ENCODE assay signal across 24 cellular contexts in genomic region chr19:2077833-2078619, GRCh38. TPM values are rescaled to one million over a fixed set of nuclear protein-coding genes. Genes with fewer than 3 reads are reported as not detected.
DNase-seq lines count a peak whose midpoint lies in the region; ATAC-seq, FAIRE-seq and TF ChIP-seq lines count a peak whose summit lies in the region.
"Had no signal": no experiment of that assay in that cellular context is flagged by ENCODE, and none has a peak within 500 bp of the region (broad histone marks: within the 10 kb centered on the region; RNA-seq: fewer than 3 reads in every experiment).

No MANE protein-coding gene starts in this region.

- no peak overlapping the region for H2BK12ac ChIP-seq in neuronal stem cell (ENCODE audit: low read length)

- no peak overlapping the region for H3K14ac ChIP-seq in neuronal stem cell (ENCODE audit: low read length)

- ATAC-seq in K562, result no peak
- no peak for ATAC-seq in right cardiac atrium
- no peak for ATAC-seq in HG02938 (IDR thresholded peaks at IDR 0.05; ENCODE audit: unreplicated experiment)
- ATAC-seq: GM23338, Panc1 had no signal

- in situ Hi-C loops in K562 (cut with MboI), result no loop called here

- no peaks in the 10 kb centered on the region; the same call in 2 of the 3 replicates for H3K79me2 ChIP-seq in K562 (ENCODE audit: control insufficient read depth, insufficient read depth, low read length)

- H3K23ac ChIP-seq in neuronal stem cell (ENCODE audit: low read depth, low read length, poor library complexity), result no peak overlapping the region

- H3K9me3 ChIP-seq in BLaER1 treated with 17β-estradiol and CSF1 and Interleukin-3, amounts not matched to agents 10 nM and 100 nM (replicated peaks in 1 of 11), result peaks cover 0 to 7% (median 0%) of the 10 kb centered on the region in 11 experiments; a peak in 1 of 22 replicates
- H3K9me3 ChIP-seq in HEK293 (ENCODE audit: control insufficient read depth, insufficient read depth, low read depth, low read length), result no peaks in the 10 kb centered on the region
- H3K9me3 ChIP-seq in K562 (replicated peaks; ENCODE audit: control insufficient read depth, insufficient read depth, low read depth, low read length), result no peaks in the 10 kb centered on the region; the same call in 1 of the 2 replicates
- H3K9me3 ChIP-seq in neuronal stem cell (replicated peaks in 1 of 2; ENCODE audit: control insufficient read depth in 2 of 2, insufficient read depth in 1 of 2, low read depth in 1 of 2, low read length in 2 of 2), result peaks cover 0 to 2% of the 10 kb centered on the region in 2 donors
- H3K9me3 ChIP-seq in right cardiac atrium (ENCODE audit: control insufficient read depth, low read length), result no peaks in the 10 kb centered on the region
- H3K9me3 ChIP-seq: SJCRH30, thoracic aorta had no signal

- peak overlapping the region; percentile 80 to 100 (median 93); a peak in 20 of 22 replicates for H3K4me2 ChIP-seq in BLaER1 treated with 17β-estradiol and CSF1 and Interleukin-3, amounts not matched to agents 10 nM and 100 nM
- H3K4me2 ChIP-seq in K562 (ENCODE audit: insufficient read depth, low read length) (no peak overlapping the region), neuronal stem cell (ENCODE audit: insufficient read depth, low read length, poor library complexity, severe bottlenecking) (no peak overlapping the region)
- H3K4me2 ChIP-seq: GM23338, smooth muscle cell had no signal

- H3K36me3 ChIP-seq in BLaER1 treated with 17β-estradiol and CSF1 and Interleukin-3, amounts not matched to agents 10 nM and 100 nM, result peaks cover 28 to 95% (median 75%) of the 10 kb centered on the region in 11 experiments
- H3K36me3 ChIP-seq in HEK293 (ENCODE audit: control insufficient read depth in 2 of 2, insufficient read depth in 1 of 2, low read length in 2 of 2) (peaks cover 4 to 63% of the 10 kb centered on the region in 2 experiments; a peak in 2 of 3 replicates), K562 (ENCODE audit: control insufficient read depth, insufficient read depth, low read length) (peaks cover 45% of the 10 kb centered on the region; the same call in 2 of the 3 replicates), neuronal stem cell (replicated peaks in 1 of 2; ENCODE audit: control insufficient read depth in 2 of 2, insufficient read depth in 2 of 2, low read length in 2 of 2) (peaks cover 27 to 89% of the 10 kb centered on the region in 2 donors)
- H3K36me3 ChIP-seq: SJCRH30 had no signal

- TF ChIP-seq EP300 in K562 (IDR thresholded peaks at IDR 0.05; ENCODE audit: low read length), result no peak

- 92% methylated on average over 31 of the region's 44 CpGs for WGBS in K562 (ENCODE audit: insufficient coverage, low coverage, missing lambda C conversion rate)
- no CpG with 5 or more reads among the region's 44 CpGs for WGBS in neuronal stem cell (ENCODE audit: extremely low coverage in 2 of 2, insufficient read length in 2 of 2, insufficient replicate concordance in 1 of 2), 2 donors
- WGBS in right cardiac atrium, result 96% methylated on average over 44 of the region's 44 CpGs

- intact Hi-C loops in K562 (cut with micrococcal nuclease), result no loop called here
- intact Hi-C loops in right cardiac atrium (cut with DNase I), result loop anchor here in 1 of 4 donors (10.0 kb wide), 1 partner anchor 213 kb away; the partner anchor contains the start of gene KLF16

- H2BK5ac ChIP-seq in neuronal stem cell (ENCODE audit: low read length), result no peak overlapping the region

- H3K4me1 ChIP-seq in BLaER1 treated with 17β-estradiol and CSF1 and Interleukin-3, amounts not matched to agents 10 nM and 100 nM, result peaks cover 96 to 100% (median 98%) of the 10 kb centered on the region in 10 experiments
- H3K4me1 ChIP-seq in HEK293 (ENCODE audit: control insufficient read depth, insufficient read depth, low read length) (no peaks in the 10 kb centered on the region), K562 (replicated peaks in 1 of 2; ENCODE audit: control insufficient read depth in 2 of 2, insufficient read depth in 2 of 2, low read length in 2 of 2) (peaks cover 0 to 25% of the 10 kb centered on the region in 2 experiments; a peak in 2 of 5 replicates), neuronal stem cell (ENCODE audit: control insufficient read depth in 2 of 2, insufficient read depth in 1 of 2, low read depth in 1 of 2, low read length in 2 of 2) (no peaks in the 10 kb centered on the region), right cardiac atrium (ENCODE audit: control insufficient read depth, insufficient read depth, low read length) (no peaks in the 10 kb centered on the region)
- H3K4me1 ChIP-seq: SJCRH30 had no signal

- H3K4ac ChIP-seq in neuronal stem cell (ENCODE audit: low read length), result no peak overlapping the region

- no peak overlapping the region for H2AFZ ChIP-seq in K562 (ENCODE audit: low read depth, low read length)
- no peak overlapping the region for H2AFZ ChIP-seq in neuronal stem cell (ENCODE audit: low read length)
- H2AFZ ChIP-seq: GM23338 had no signal

- BruUV-seq in K562 (replicated peaks; lab: Mats Ljungman, UMichigan), result no TSS peak

- H2BK120ac ChIP-seq in neuronal stem cell (ENCODE audit: low read depth, low read length), result no peak overlapping the region

- H3K27me3 ChIP-seq in BLaER1 treated with 17β-estradiol and CSF1 and Interleukin-3, amounts not matched to agents 10 nM and 100 nM, result no peaks in the 10 kb centered on the region
- H3K27me3 ChIP-seq in K562 (ENCODE audit: control insufficient read depth in 2 of 2, insufficient read depth in 2 of 2, low read length in 2 of 2), result no peaks in the 10 kb centered on the region
- no peaks in the 10 kb centered on the region for H3K27me3 ChIP-seq in neuronal stem cell (ENCODE audit: control insufficient read depth in 3 of 3, insufficient read depth in 3 of 3, low read depth in 1 of 3, low read length in 3 of 3)
- no peaks in the 10 kb centered on the region for H3K27me3 ChIP-seq in right cardiac atrium (ENCODE audit: control insufficient read depth, insufficient read depth)
- H3K27me3 ChIP-seq: dorsolateral prefrontal cortex, SJCRH30 had no signal

- FAIRE-seq in K562 (lab: Jason Lieb, UNC), result no peak

- TF ChIP-seq POLR2A in K562 (conservative IDR thresholded peaks at IDR 0.05), result no peak

- POLR2A ChIA-PET in HEK293 (lab: Yijun Ruan, JAX) (no interaction called here), K562 (lab: Yijun Ruan, JAX) (interaction anchor here (0.6 to 0.7 kb wide), 2 partner anchors 17 to 186 kb away, joined by 3 read pairs; no protein-coding TSS in a partner anchor)

- TF ChIP-seq CTCF in HEK293 (tag by site-specific recombination; IDR thresholded peaks at IDR 0.05) (no peak), K562 (IDR thresholded peaks at IDR 0.05 in 2 of 3, conservative IDR thresholded peaks at IDR 0.05 in 1 of 3; ENCODE audit: insufficient read depth in 2 of 3, low read depth in 1 of 3, low read length in 3 of 3) (no peak)

- CTCF ChIA-PET in HEK293 (lab: Yijun Ruan, JAX) (interaction anchor here (1.0 to 1.7 kb wide), 3 partner anchors 8 to 59 kb away, joined by 3 to 5 read pairs (median 3); no protein-coding TSS in a partner anchor), K562 (lab: Yijun Ruan, JAX; ENCODE audit: low intra/inter-chr PET ratio) (no interaction called here)

- H3K9me1 ChIP-seq in K562 (ENCODE audit: control insufficient read depth, insufficient read depth, low read length), result no peaks in the 10 kb centered on the region

- peaks cover 6% of the 10 kb centered on the region for H3K79me1 ChIP-seq in neuronal stem cell (ENCODE audit: low read depth, low read length)

- H3K18ac ChIP-seq in neuronal stem cell (ENCODE audit: low read length), result peak overlapping the region; percentile 38

- TF ChIP-seq RAD21 in K562 (CRISPR knock-in tag; conservative IDR thresholded peaks at IDR 0.05 in 1 of 2, IDR thresholded peaks at IDR 0.05 in 1 of 2), result no peak

- H3K4me3 ChIP-seq in BLaER1 treated with 17β-estradiol and CSF1 and Interleukin-3, amounts not matched to agents 10 nM and 100 nM, result 0 out of 20 replicates have a peak overlapping the region, but pooled peaks of 1 of the 10 experiments have one; percentile 17
- no peak overlapping the region for H3K4me3 ChIP-seq in HEK293 (ENCODE audit: low read depth, low read length)
- H3K4me3 ChIP-seq in K562, result no peak overlapping the region
- H3K4me3 ChIP-seq in neuronal stem cell (ENCODE audit: low read length in 2 of 2), result no peak overlapping the region
- no peak overlapping the region for H3K4me3 ChIP-seq in right cardiac atrium (ENCODE audit: low read length)
- H3K4me3 ChIP-seq: dorsolateral prefrontal cortex, GM23338, lung, SJCRH30, smooth muscle cell, thoracic aorta had no signal

- H2AK5ac ChIP-seq in neuronal stem cell (ENCODE audit: low read depth, low read length), result no peak overlapping the region

- peak overlapping the region; percentile 17 for H2BK15ac ChIP-seq in neuronal stem cell (ENCODE audit: low read length)

- peak overlapping the region in 7 of 11 experiments; percentile 81 to 94 (median 88); a peak in 13 of 22 replicates for H3K27ac ChIP-seq in BLaER1 treated with 17β-estradiol and CSF1 and Interleukin-3, amounts not matched to agents 10 nM and 100 nM
- H3K27ac ChIP-seq in HEK293 (ENCODE audit: extremely low read depth, low read depth, low read length) (no peak overlapping the region), K562 (ENCODE audit: extremely low read depth, low read depth, low read length) (no peak overlapping the region), neuronal stem cell (replicated peaks; ENCODE audit: low read length) (no peak overlapping the region), right cardiac atrium (ENCODE audit: low read length) (no peak overlapping the region)
- H3K27ac ChIP-seq: dorsolateral prefrontal cortex, SJCRH30, thoracic aorta had no signal

- no peak overlapping the region for H4K91ac ChIP-seq in neuronal stem cell (ENCODE audit: low read depth, low read length, poor library complexity)

- H3K9ac ChIP-seq in BLaER1 treated with 17β-estradiol and CSF1 and Interleukin-3, amounts not matched to agents 10 nM and 100 nM, result peak overlapping the region in 6 of 11 experiments; percentile 5 to 77 (median 68); a peak in 5 of 22 replicates
- H3K9ac ChIP-seq in K562 (ENCODE audit: insufficient read depth in 1 of 2, low read depth in 2 of 2, low read length in 2 of 2) (no peak overlapping the region), neuronal stem cell (ENCODE audit: low read depth, low read length, poor library complexity) (no peak overlapping the region)

- no peak overlapping the region for H4K8ac ChIP-seq in neuronal stem cell (ENCODE audit: low read depth, low read length)

- DNase-seq in K562 (ENCODE audit: extremely low read depth in 1 of 4, low spot score in 3 of 4), result no peak
- no peak for DNase-seq in neuronal stem cell (ENCODE audit: low spot score)
- no peak for DNase-seq in COR-L47 (lab: John Stamatoyannopoulos, UW)
- DNase-seq in right cardiac atrium, result no peak
- DNase-seq: activated CD4-positive, alpha-beta T cell treated with anti-CD3 and anti-CD28 coated beads, Interleukin-2, amount 10 ng/mL, durations not matched to agents 24 days and 14 days; cerebellar nuclear complex; DMS79; dorsolateral prefrontal cortex; glutamatergic neuron; kidney glomerular epithelial cell; NCI-H1436; NCI-H2107; NCI-H524; nucleus accumbens; SJCRH30; T-helper 2 cell had no signal

- H4K20me1 ChIP-seq in BLaER1 treated with 17β-estradiol and CSF1 and Interleukin-3, amounts not matched to agents 10 nM and 100 nM, result peaks cover 10 to 83% (median 40%) of the 10 kb centered on the region in 11 experiments; a peak in 16 of 22 replicates
- H4K20me1 ChIP-seq in K562 (replicated peaks; ENCODE audit: control insufficient read depth, insufficient read depth, low read length), result no peaks in the 10 kb centered on the region

RNA-seq across cellular contexts. Expression of gene MOB3A, which starts 18.1 kb away (rescaled TPM):
- total RNA-seq in K562 (2011; cell fraction: chromatin; rRNA removed; ENCODE audit: low replicate concordance), result 14.5 and 31.8 TPM in 2 replicates
- 13.9 and 14.7 TPM in 2 replicates for total RNA-seq in K562 (2011; cell fraction: nucleolus; rRNA removed)
- total RNA-seq in K562 (2011; cell fraction: nucleoplasm; rRNA removed), result 13.0 and 13.8 TPM in 2 replicates
- total RNA-seq in K562 (2014; rRNA removed) (6.0 TPM in 2 replicates), K562 (2014; rRNA removed; fragmentation: Illumina TruSeq; extraction: Trizol) (2.6 and 2.7 TPM in 2 replicates), K562 (2015; rRNA removed; fragmentation: Illumina TruSeq; extraction: Trizol) (5.4 and 5.8 TPM in 2 replicates), K562 (2021) (20.5 and 24.1 TPM in 2 replicates), right cardiac atrium (10 to 100 TPM; 20.9 to 27.0 (median 21.8) TPM)
- polyA plus RNA-seq in K562 (2011; rRNA removed) (10.9 and 24.8 TPM in 2 replicates), K562 (2014; fragmentation: Illumina TruSeq; extraction: Trizol) (11.9 and 12.0 TPM in 2 replicates), K562 (2014; fragmentation: Nextera tagmentation; extraction: Ambion mirVana) (1 to 10 TPM; 1.1 to 2.2 TPM), K562 (2014; rRNA removed) (8.2 and 10.3 TPM in 2 replicates), right cardiac atrium (9.5 TPM)
- 30.7 and 31.8 TPM in 2 replicates for polyA plus RNA-seq in K562 (2011; cell fraction: cytosol; rRNA removed)
- polyA plus RNA-seq in K562 (2011; cell fraction: nucleus; rRNA removed), result 10.5 and 12.5 TPM in 2 replicates
- polyA plus RNA-seq in K562 (2012), result 10.9 and 12.9 TPM in 2 replicates
- 10.3 and 10.6 TPM in 2 replicates for polyA minus RNA-seq in K562 (2011; rRNA and poly(A)+ RNA removed)
- 26.8 and 37.9 TPM in 2 replicates for polyA minus RNA-seq in K562 (2011; cell fraction: cytosol; rRNA and poly(A)+ RNA removed)
- polyA minus RNA-seq in K562 (2011; cell fraction: nucleus; rRNA and poly(A)+ RNA removed), result 3.9 and 8.2 TPM in 2 replicates
- polyA plus RNA-seq in neuronal stem cell (2013, experiment 1 of 2), result 15.6 TPM
- 16.1 TPM for polyA plus RNA-seq in neuronal stem cell (2013, experiment 2 of 2)

RNA-seq across cellular contexts. Expression of gene IZUMO4, which starts 18.7 kb away (rescaled TPM):
- 6.2 and 19.6 TPM in 2 replicates for total RNA-seq in K562 (2011; cell fraction: chromatin; rRNA removed; ENCODE audit: low replicate concordance)
- 14.0 and 17.2 TPM in 2 replicates for total RNA-seq in K562 (2011; cell fraction: nucleolus; rRNA removed)
- 8.0 and 12.0 TPM in 2 replicates for total RNA-seq in K562 (2011; cell fraction: nucleoplasm; rRNA removed)
- total RNA-seq in K562 (2014; rRNA removed) (0.94 and 1.2 TPM in 2 replicates), K562 (2014; rRNA removed; fragmentation: Illumina TruSeq; extraction: Trizol) (0.25 and 0.48 TPM in 2 replicates), K562 (2015; rRNA removed; fragmentation: Illumina TruSeq; extraction: Trizol) (0.53 and 0.72 TPM in 2 replicates), K562 (2021) (1.6 TPM in 2 replicates), right cardiac atrium (1 to 10 TPM; 1.1 to 3.3 (median 2.3) TPM)
- polyA plus RNA-seq in K562 (2011; rRNA removed) (2.6 and 9.3 TPM in 2 replicates), K562 (2014; fragmentation: Illumina TruSeq; extraction: Trizol) (0.78 and 1.4 TPM in 2 replicates), K562 (2014; fragmentation: Nextera tagmentation; extraction: Ambion mirVana) (under 1 TPM; 0.07 to 0.13 TPM), K562 (2014; rRNA removed) (1.6 and 3.9 TPM in 2 replicates), right cardiac atrium (2.7 TPM)
- 3.7 and 5.5 TPM in 2 replicates for polyA plus RNA-seq in K562 (2011; cell fraction: cytosol; rRNA removed)
- 59.2 and 77.4 TPM in 2 replicates for polyA plus RNA-seq in K562 (2011; cell fraction: nucleus; rRNA removed)
- 2.1 and 5.9 TPM in 2 replicates for polyA plus RNA-seq in K562 (2012)
- 0.60 and 0.74 TPM in 2 replicates for polyA minus RNA-seq in K562 (2011; rRNA and poly(A)+ RNA removed)
- polyA minus RNA-seq in K562 (2011; cell fraction: cytosol; rRNA and poly(A)+ RNA removed), result not detected in 2 replicates
- polyA minus RNA-seq in K562 (2011; cell fraction: nucleus; rRNA and poly(A)+ RNA removed), result 5.4 and 8.3 TPM in 2 replicates
- polyA plus RNA-seq in neuronal stem cell (2013, experiment 1 of 2), result 2.5 TPM
- 2.3 TPM for polyA plus RNA-seq in neuronal stem cell (2013, experiment 2 of 2)

RNA-seq across cellular contexts. Expression of gene MKNK2, which starts 27.0 kb away (rescaled TPM):
- 62.3 and 206 TPM in 2 replicates for total RNA-seq in K562 (2011; cell fraction: chromatin; rRNA removed; ENCODE audit: low replicate concordance)
- total RNA-seq in K562 (2011; cell fraction: nucleolus; rRNA removed), result 137 and 161 TPM in 2 replicates
- 83.2 and 85.9 TPM in 2 replicates for total RNA-seq in K562 (2011; cell fraction: nucleoplasm; rRNA removed)
- total RNA-seq in K562 (2014; rRNA removed) (83.9 and 114 TPM in 2 replicates), K562 (2014; rRNA removed; fragmentation: Illumina TruSeq; extraction: Trizol) (19.3 and 22.0 TPM in 2 replicates), K562 (2015; rRNA removed; fragmentation: Illumina TruSeq; extraction: Trizol) (48.6 and 51.9 TPM in 2 replicates), K562 (2021) (179 and 191 TPM in 2 replicates), right cardiac atrium (100 to 1,000 TPM in 3 of 4 donors, 10 to 100 TPM in 1; 96.9 to 151 (median 122) TPM)
- polyA plus RNA-seq in K562 (2011; rRNA removed) (59.3 and 97.4 TPM in 2 replicates), K562 (2014; fragmentation: Illumina TruSeq; extraction: Trizol) (44.6 and 77.5 TPM in 2 replicates), K562 (2014; fragmentation: Nextera tagmentation; extraction: Ambion mirVana) (1 to 10 TPM; 5.1 to 5.5 TPM), K562 (2014; rRNA removed) (87.2 and 91.7 TPM in 2 replicates), right cardiac atrium (75.9 TPM)
- 77.0 and 149 TPM in 2 replicates for polyA plus RNA-seq in K562 (2011; cell fraction: cytosol; rRNA removed)
- 131 and 186 TPM in 2 replicates for polyA plus RNA-seq in K562 (2011; cell fraction: nucleus; rRNA removed)
- polyA plus RNA-seq in K562 (2012), result 69.2 and 176 TPM in 2 replicates
- polyA minus RNA-seq in K562 (2011; rRNA and poly(A)+ RNA removed), result 39.4 and 48.9 TPM in 2 replicates
- polyA minus RNA-seq in K562 (2011; cell fraction: cytosol; rRNA and poly(A)+ RNA removed), result 99.7 and 155 TPM in 2 replicates
- polyA minus RNA-seq in K562 (2011; cell fraction: nucleus; rRNA and poly(A)+ RNA removed), result 43.6 and 57.8 TPM in 2 replicates
- polyA plus RNA-seq in neuronal stem cell (2013, experiment 1 of 2), result 138 TPM
- polyA plus RNA-seq in neuronal stem cell (2013, experiment 2 of 2), result 146 TPM

Comparison
In these comparisons a context has a peak if more than half of its experiments do, and no peak if none do; other contexts are left out.
1. H3K27ac ChIP-seq: peak in BLaER1 treated with 17β-estradiol and CSF1 and Interleukin-3, amounts not matched to agents 10 nM and 100 nM (7 of 11); none in HEK293 (single experiment), K562 (single experiment), neuronal stem cell (single experiment) and right cardiac atrium (single experiment).
2. H3K4me2 ChIP-seq: peak in BLaER1 treated with 17β-estradiol and CSF1 and Interleukin-3, amounts not matched to agents 10 nM and 100 nM (11 of 11); none in K562 (single experiment) and neuronal stem cell (single experiment).
3. H3K9ac ChIP-seq: peak in BLaER1 treated with 17β-estradiol and CSF1 and Interleukin-3, amounts not matched to agents 10 nM and 100 nM (6 of 11); none in K562 (0 of 2) and neuronal stem cell (single experiment).